8 cellular contexts compared by ENCODE assay signal in genomic region chr2:106107509-106108131, GRCh38.
DNase-seq lines count a peak whose midpoint lies in the region; ATAC-seq and TF ChIP-seq lines count a peak whose summit lies in the region.

No MANE protein-coding gene starts in this region.

- no peaks in the 10 kb centered on the region for H3K9me3 ChIP-seq in BLaER1 treated with 17β-estradiol and CSF1 and Interleukin-3, amounts not matched to agents 10 nM and 100 nM (replicated peaks in 1 of 11)
- no peaks in the 10 kb centered on the region for H3K9me3 ChIP-seq in left ventricle myocardium inferior (replicated peaks)

- H4K20me1 ChIP-seq in BLaER1 treated with 17β-estradiol and CSF1 and Interleukin-3, amounts not matched to agents 10 nM and 100 nM: peaks cover 0 to 90% (median 63%) of the 10 kb centered on the region in 11 experiments; a peak in 17 of 22 replicates

- peak overlapping the region in 8 of 11 experiments; percentile 3 to 40 (median 19); a peak in 9 of 22 replicates for H3K4me2 ChIP-seq in BLaER1 treated with 17β-estradiol and CSF1 and Interleukin-3, amounts not matched to agents 10 nM and 100 nM

- ATAC-seq in GM19372 (IDR thresholded peaks at IDR 0.05; ENCODE audit: low read depth, unreplicated experiment) (peak; percentile 65), HG03469 (IDR thresholded peaks at IDR 0.05; ENCODE audit: unreplicated experiment) (peak; percentile 75)

- TF ChIP-seq CTCF in left ventricle myocardium inferior (IDR thresholded peaks at IDR 0.05; ENCODE audit: borderline replicate concordance): no peak

- H3K4me1 ChIP-seq in BLaER1 treated with 17β-estradiol and CSF1 and Interleukin-3, amounts not matched to agents 10 nM and 100 nM: peaks cover 7 to 55% (median 39%) of the 10 kb centered on the region in 10 experiments; a peak in 19 of 20 replicates
- H3K4me1 ChIP-seq in left ventricle myocardium inferior: peaks cover 17% of the 10 kb centered on the region

- intact Hi-C loops in left ventricle myocardium inferior (cut with micrococcal nuclease): no loop called here

- H3K27ac ChIP-seq in BLaER1 treated with 17β-estradiol and CSF1 and Interleukin-3, amounts not matched to agents 10 nM and 100 nM: no peak overlapping the region
- no peak overlapping the region for H3K27ac ChIP-seq in left ventricle myocardium inferior (replicated peaks)

- no peak overlapping the region for H3K4me3 ChIP-seq in BLaER1 treated with 17β-estradiol and CSF1 and Interleukin-3, amounts not matched to agents 10 nM and 100 nM
- no peak overlapping the region for H3K4me3 ChIP-seq in left ventricle myocardium inferior

- peak overlapping the region in 3 of 11 experiments; percentile 11 to 55 (median 15); a peak in 4 of 22 replicates for H3K9ac ChIP-seq in BLaER1 treated with 17β-estradiol and CSF1 and Interleukin-3, amounts not matched to agents 10 nM and 100 nM

- peaks cover 59 to 100% (median 94%) of the 10 kb centered on the region in 11 experiments for H3K36me3 ChIP-seq in BLaER1 treated with 17β-estradiol and CSF1 and Interleukin-3, amounts not matched to agents 10 nM and 100 nM
- H3K36me3 ChIP-seq in left ventricle myocardium inferior: peaks cover 22% of the 10 kb centered on the region

- peak; percentile 31 for DNase-seq in central memory CD4-positive, alpha-beta T cell
- no peak for DNase-seq in SHP77 treated with DMSO at 0.1 percent for 48 hours (lab: John Stamatoyannopoulos, UW)
- no peak for DNase-seq in NCI-H187 (lab: John Stamatoyannopoulos, UW)
- DNase-seq in left ventricle myocardium inferior: no peak
- no peak for DNase-seq in AG08396 (ENCODE audit: low spot score)

- no peaks in the 10 kb centered on the region for H3K27me3 ChIP-seq in BLaER1 treated with 17β-estradiol and CSF1 and Interleukin-3, amounts not matched to agents 10 nM and 100 nM
- H3K27me3 ChIP-seq in left ventricle myocardium inferior (ENCODE audit: low read depth): no peaks in the 10 kb centered on the region
